8 cellular contexts compared by ENCODE assay signal in the genomic region with DNA sequence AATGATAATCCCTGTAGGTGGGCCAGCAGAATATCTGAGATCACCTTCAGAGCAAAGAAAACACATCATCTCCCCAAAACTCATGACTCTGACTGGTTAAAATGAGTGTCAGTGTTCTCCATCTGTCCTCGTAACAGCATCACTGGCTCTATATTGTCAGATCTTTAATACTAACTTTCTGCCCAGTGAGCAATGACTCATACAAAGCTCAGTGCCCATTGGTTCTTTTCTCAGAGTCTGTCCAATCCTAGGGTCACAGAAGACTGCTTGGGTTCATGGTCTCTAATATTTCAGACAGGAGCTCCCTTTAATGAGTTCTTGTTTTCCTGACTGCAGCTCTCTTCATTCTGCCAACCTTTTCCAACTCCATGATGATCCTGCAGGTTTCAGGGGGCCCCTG. TPM values are rescaled to one million over a fixed set of nuclear protein-coding genes. Genes with fewer than 3 reads are reported as not detected.
DNase-seq lines count a peak whose midpoint lies in the region; ATAC-seq lines count a peak whose summit lies in the region.

No MANE protein-coding gene starts in this region.

- ATAC-seq in GM19438 (IDR thresholded peaks at IDR 0.05; ENCODE audit: low read depth, unreplicated experiment) (peak; percentile 87), HG03442 (IDR thresholded peaks at IDR 0.05; ENCODE audit: unreplicated experiment) (peak; percentile 86), T-cell (replicated peaks in 1 of 4) (peak; percentile 77 to 99 (median 81))

- DNase-seq in EL (peak; percentile 56), T-cell (peak in 18 of 34 experiments; percentile 13 to 52 (median 24)), glomerular endothelial cell (ENCODE audit: extremely low read depth, low read depth, low spot score) (peak; percentile 25), superior temporal gyrus (ENCODE audit: extremely low spot score) (peak; percentile 75), dedifferentiated amniotic fluid mesenchymal stem cell (ENCODE audit: extremely low spot score) (no peak), DMS79 treated with DMSO at 0.1 percent for 48 hours (lab: John Stamatoyannopoulos, UW) (no peak)

- H3K4me1 Mint-ChIP-seq in T-cell, result peaks cover 5 to 13% (median 10%) of the 10 kb centered on the region in 3 donors

- no peaks in the 10 kb centered on the region for H3K36me3 Mint-ChIP-seq in T-cell

- POLR2A ChIA-PET in T-cell (lab: Charles Lee), result interaction anchor here in 1 of 2 donors (0.5 to 0.6 kb wide), 2 partner anchors 93 to 1138 kb away, joined by 3 to 7 read pairs; partner anchors contain the start of gene HSD17B8

- CTCF ChIA-PET in T-cell (lab: Charles Lee), result interaction anchor here in 1 of 2 donors (0.6 to 1.0 kb wide), 4 partner anchors 12 to 136 kb away, joined by 3 to 4 read pairs (median 3); no protein-coding TSS in a partner anchor

- H3K9me3 Mint-ChIP-seq in T-cell, result no peaks in the 10 kb centered on the region

- no peak overlapping the region for H3K27ac Mint-ChIP-seq in T-cell

- H3K27me3 Mint-ChIP-seq in T-cell, result peaks cover 73 to 81% of the 10 kb centered on the region in 2 donors

- no peak overlapping the region for H3K4me3 Mint-ChIP-seq in T-cell

RNA-seq across cellular contexts. Expression of gene HLA-DPB1, which starts 36.4 kb away (rescaled TPM):
- total RNA-seq in T-cell (10 to 100 TPM; 41.2 to 78.9 (median 58.4) TPM), glomerular endothelial cell (2.4 and 8.0 TPM in 2 replicates)

RNA-seq across cellular contexts. Expression of gene HLA-DPA1, which starts 38.7 kb away (rescaled TPM):
- 10 to 100 TPM; 29.6 to 68.4 (median 35.9) TPM for total RNA-seq in T-cell
- 7.3 and 12.8 TPM in 2 replicates for total RNA-seq in glomerular endothelial cell

Comparison
In these comparisons a context has a peak if more than half of its experiments do, and no peak if none do; other contexts are left out.
1. DNase-seq: peak in EL (single experiment), T-cell (18 of 34), glomerular endothelial cell (single experiment) and superior temporal gyrus (single experiment); none in dedifferentiated amniotic fluid mesenchymal stem cell (single experiment) and DMS79 treated with DMSO at 0.1 percent for 48 hours (single experiment).
2. Peak in every context shown above with its lines, with median percentiles within 50 percentile points of each other: ATAC-seq.